33 cellular contexts compared by ENCODE assay signal in genomic region chr6:2019051-2019450, GRCh38.
"Had no signal": no experiment of that assay in that cellular context is flagged by ENCODE, and none has a peak within 500 bp of the region (broad histone marks: within the 10 kb centered on the region; RNA-seq: fewer than 3 reads in every experiment).

No MANE protein-coding gene starts in this region.

- H3K36me3 ChIP-seq: adrenal gland, ascending aorta, brain microvascular endothelial cell, breast epithelium, cardiac muscle cell had no signal

- DNase-seq: activated effector memory CD4-positive, alpha-beta T cell treated with anti-CD3 and anti-CD28 coated beads, Interleukin-2, amount 50 U/mL, for 16 hours; activated effector memory CD4-positive, alpha-beta T cell treated with Interleukin-2 at 50 U/mL for 16 hours; activated gamma-delta T cell; activated gamma-delta T cell treated with Interleukin-2 at 50 U/mL for 16 hours; activated naive CD4-positive, alpha-beta T cell; activated naive CD4-positive, alpha-beta T cell treated with anti-CD3 and anti-CD28 coated beads for 36 hours; activated naive CD4-positive, alpha-beta T cell treated with anti-CD3 and anti-CD28 coated beads, Interleukin-2, amount 10 ng/mL, durations not matched to agents 7 days and 5 days; activated naive CD4-positive, alpha-beta T cell treated with anti-CD3 and anti-CD28 coated beads, Interleukin-2, amount 50 U/mL, for 16 hours; activated naive CD4-positive, alpha-beta T cell treated with Interleukin-2 at 50 U/mL for 16 hours; activated naive CD8-positive, alpha-beta T cell treated with anti-CD3 and anti-CD28 coated beads for 36 hours; activated naive CD8-positive, alpha-beta T cell treated with anti-CD3 and anti-CD28 coated beads, Interleukin-2, amount 10 ng/mL, durations not matched to agents 7 days and 5 days; activated naive CD8-positive, alpha-beta T cell treated with anti-CD3 and anti-CD28 coated beads, Interleukin-2, amount 50 U/mL, for 24 hours; activated T-cell treated with anti-CD3 and anti-CD28 coated beads, Interleukin-2, amount 50 U/mL, for 24 hours; activated T-cell treated with anti-CD3 and anti-CD28 coated beads, Interleukin-2, amount 50 U/mL, for 4 hours; activated T-cell treated with anti-CD3 and anti-CD28 coated beads, Interleukin-2, amount 50 U/mL, for 48 hours; activated T-cell treated with anti-CD3 and anti-CD28 coated beads, Interleukin-2, amount 50 U/mL, for 72 hours; adrenal gland; amniotic stem cell; amygdala; anterior cingulate cortex; aorta; body of pancreas; brain microvascular endothelial cell; caudate nucleus; central memory CD4-positive, alpha-beta T cell; cerebellar nuclear complex had no signal

- ATAC-seq: activated naive CD4-positive, alpha-beta T cell treated with anti-CD3 and anti-CD28 coated beads, Interleukin-2, amount 50 U/mL, for 72 hours; activated naive CD8-positive, alpha-beta T cell treated with anti-CD3 and anti-CD28 coated beads, Interleukin-2, amount 50 U/mL, for 24 hours; activated T-cell treated with anti-CD3 and anti-CD28 coated beads, Interleukin-2, amount 50 U/mL, for 4 hours; activated T-cell treated with anti-CD3 and anti-CD28 coated beads, Interleukin-2, amount 50 U/mL, for 72 hours; activated T-helper 17 cell treated with anti-CD3 and anti-CD28 coated beads, Interleukin-2, amount 50 U/mL, for 72 hours; body of pancreas had no signal

- H3K9me3 ChIP-seq: adrenal gland, body of pancreas had no signal

- H3K4me1 ChIP-seq: ascending aorta, body of pancreas, breast epithelium had no signal

- H3K27ac ChIP-seq: adrenal gland, ascending aorta, body of pancreas, brain microvascular endothelial cell, breast epithelium, cardiac muscle cell had no signal

- H3K4me3 ChIP-seq: adrenal gland, ascending aorta, body of pancreas, breast epithelium, cardiac muscle cell had no signal

- H3K27me3 ChIP-seq: adrenal gland, ascending aorta, body of pancreas, brain microvascular endothelial cell, breast epithelium, cardiac muscle cell had no signal

- FAIRE-seq: astrocyte, bronchial epithelial cell had no signal
